In genomic region chr2:100692906-100693305, GRCh38 we compare ENCODE assay signal across 28 cellular contexts.
"Had no signal": no experiment of that assay in that cellular context is flagged by ENCODE, and none has a peak within 500 bp of the region (broad histone marks: within the 10 kb centered on the region; RNA-seq: fewer than 3 reads in every experiment).

No MANE protein-coding gene starts in this region.

- H3K4me3 ChIP-seq: heart right ventricle, hepatocyte, left lung, lower lobe of right lung, neural progenitor cell, ovary, prostate gland, sigmoid colon, spleen, tibial nerve had no signal

- H3K4me3 Mint-ChIP-seq: mesothelial cell of epicardium; naive B cell; natural killer cell; nephron progenitor cell; neural progenitor cell; stimulated activated memory B cell treated with anti-CD40 and anti-IgM and Interleukin-4, amounts not matched to agents 10 μg/mL and 1 μg/mL and 100 μg/mL, for 72 hours; stimulated activated naive CD8-positive, alpha-beta T cell treated with anti-CD3 and anti-CD28 coated beads, Interleukin-15, amount 100 ng/mL, for 72 hours; type B pancreatic cell had no signal

- H3K4me1 Mint-ChIP-seq: naive B cell; natural killer cell; nephron progenitor cell; neural progenitor cell; stimulated activated memory B cell treated with anti-CD40 and anti-IgM and Interleukin-4, amounts not matched to agents 10 μg/mL and 1 μg/mL and 100 μg/mL, for 72 hours had no signal

- H3K36me3 Mint-ChIP-seq: stimulated activated memory B cell treated with anti-CD40 and anti-IgM and Interleukin-4, amounts not matched to agents 10 μg/mL and 1 μg/mL and 100 μg/mL, for 72 hours; type B pancreatic cell had no signal

- H3K36me3 ChIP-seq: heart right ventricle, left lung, lower lobe of right lung, neural progenitor cell, neutrophil, ovary, prostate gland, sigmoid colon, spleen, tibial nerve had no signal

- ATAC-seq: heart right ventricle; left cardiac atrium; left lung; lower lobe of right lung; natural killer cell; stimulated activated memory B cell treated with anti-CD40 and anti-IgM and Interleukin-4, amounts not matched to agents 10 μg/mL and 1 μg/mL and 100 μg/mL, for 72 hours; stimulated activated naive CD8-positive, alpha-beta T cell treated with anti-CD3 and anti-CD28 coated beads, Interleukin-15, amount 100 ng/mL, for 72 hours had no signal

- H3K4me1 ChIP-seq: left lung, lower lobe of right lung, neural progenitor cell, prostate gland, sigmoid colon, spleen, tibial nerve had no signal

- H3K9me3 ChIP-seq: neutrophil, ovary, prostate gland had no signal

- H3K27ac ChIP-seq: heart right ventricle, hepatocyte, left lung, lower lobe of right lung, neural progenitor cell, neutrophil, ovary, prostate gland, sigmoid colon, spleen, tibial nerve had no signal

- H3K27me3 Mint-ChIP-seq: type B pancreatic cell had no signal

- H3K27me3 ChIP-seq: heart right ventricle, hepatocyte, left lung, neural progenitor cell, ovary, sigmoid colon, tibial nerve had no signal

- DNase-seq: heart right ventricle; kidney glomerular epithelial cell; left cardiac atrium; left lung; lower lobe of right lung; mesendoderm; naive B cell; natural killer cell; nephron progenitor cell; occipital lobe; ovary; retina; right cardiac atrium; sigmoid colon; spleen; stimulated activated CD4-positive, alpha-beta T cell treated with anti-CD3 and anti-CD28 coated beads, Interleukin-4, amount 100 ng/mL, for 4 hours; stimulated activated CD8-positive, alpha-beta memory T cell treated with anti-CD3 and anti-CD28 coated beads, Interleukin-4, amount 100 ng/mL, for 48 hours; stimulated activated naive CD4-positive, alpha-beta T cell treated with Interleukin-2 at 50 U/mL for 16 hours; stimulated activated naive CD8-positive, alpha-beta T cell treated with anti-CD3 and anti-CD28 coated beads, Interleukin-15, amount 100 ng/mL, for 72 hours; substantia nigra had no signal

- H3K27ac Mint-ChIP-seq: mesothelial cell of epicardium; naive B cell; natural killer cell; nephron progenitor cell; neural progenitor cell; stimulated activated memory B cell treated with anti-CD40 and anti-IgM and Interleukin-4, amounts not matched to agents 10 μg/mL and 1 μg/mL and 100 μg/mL, for 72 hours; type B pancreatic cell had no signal
